Comparison of ENCODE assay signal across 8 cellular contexts in the genomic region with DNA sequence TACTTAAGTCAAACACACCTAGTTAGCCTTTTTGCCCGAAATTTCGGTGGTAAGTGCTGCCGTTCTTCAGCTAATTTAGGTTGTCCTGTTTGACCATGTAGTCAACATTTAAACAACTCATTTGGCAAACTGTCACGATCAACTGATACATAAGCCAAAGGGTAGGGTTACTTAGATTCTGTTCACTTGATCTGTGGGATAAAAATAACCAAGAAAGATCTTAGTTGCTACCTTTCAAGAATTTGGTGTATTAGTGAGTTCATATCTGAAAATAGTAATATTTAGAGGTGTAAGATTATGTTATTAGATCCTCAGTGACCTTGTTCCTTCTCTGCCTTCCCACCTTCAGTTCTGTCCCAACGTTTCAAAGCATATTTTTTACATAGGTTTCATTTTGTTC. TPM values are rescaled to one million over a fixed set of nuclear protein-coding genes. Genes with fewer than 3 reads are reported as not detected.
DNase-seq lines count a peak whose midpoint lies in the region; ATAC-seq and TF ChIP-seq lines count a peak whose summit lies in the region.
"Had no signal": no experiment of that assay in that cellular context is flagged by ENCODE, and none has a peak within 500 bp of the region (broad histone marks: within the 10 kb centered on the region; RNA-seq: fewer than 3 reads in every experiment).

No MANE protein-coding gene starts in this region.

- H2AFZ ChIP-seq in hepatocyte: no peak overlapping the region

- H3K4me3 ChIP-seq in HL-60 (replicated peaks; ENCODE audit: insufficient read depth, low read length) (peak overlapping the region; percentile 98), hepatocyte (peak overlapping the region; percentile 98), skeletal muscle tissue (ENCODE audit: low read length in 3 of 3) (peak overlapping the region; percentile 88 to 99 (median 89))

- 50% methylated on average over 5 of the region's 5 CpGs for WGBS in hepatocyte (ENCODE audit: low lambda C conversion rate, missing lambda C conversion rate)

- TF ChIP-seq CTCF in HL-60 (IDR thresholded peaks at IDR 0.05; ENCODE audit: insufficient read depth, low read length) (no peak), hepatocyte (IDR thresholded peaks at IDR 0.05; ENCODE audit: poor library complexity) (no peak)

- H3K27me3 Mint-ChIP-seq in activated CD8-positive, alpha-beta T cell treated with anti-CD3 and anti-CD28 coated beads, Interleukin-2, amount 10 ng/mL, durations not matched to agents 7 days and 5 days (ENCODE audit: low read depth): no peaks in the 10 kb centered on the region

- DNase-seq in HL-60 (ENCODE audit: low read depth in 1 of 2, low spot score in 1 of 2) (no peak), hepatocyte (ENCODE audit: low spot score) (no peak), mesenteric fat pad (ENCODE audit: low spot score) (no peak), hepatic stellate cell (ENCODE audit: low spot score) (no peak)
- no peak for DNase-seq in activated CD8-positive, alpha-beta T cell treated with anti-CD3 and anti-CD28 coated beads, Interleukin-2, amount 10 ng/mL, durations not matched to agents 7 days and 5 days
- DNase-seq: NCI-H187 treated with DMSO at 0.1 percent for 48 hours had no signal

- H3K9me2 ChIP-seq in hepatocyte (replicated peaks; ENCODE audit: insufficient read depth): no peaks in the 10 kb centered on the region

- H3K4me2 ChIP-seq in hepatocyte: peak overlapping the region; percentile 74

- peak overlapping the region; percentile 97 to 98 (median 97) for H3K9ac ChIP-seq in skeletal muscle tissue (ENCODE audit: low read depth in 1 of 3, low read length in 3 of 3)

- H3K36me3 ChIP-seq in hepatocyte (replicated peaks; ENCODE audit: insufficient read depth, low read depth): no peaks in the 10 kb centered on the region
- peaks cover 0 to 15% (median 6%) of the 10 kb centered on the region in 3 donors for H3K36me3 ChIP-seq in skeletal muscle tissue (ENCODE audit: control insufficient read depth in 3 of 3, insufficient read depth in 3 of 3, low read length in 3 of 3)

- H3K4me1 ChIP-seq in hepatocyte (ENCODE audit: insufficient read depth) (peaks cover 30% of the 10 kb centered on the region), skeletal muscle tissue (ENCODE audit: control insufficient read depth in 3 of 3, insufficient read depth in 3 of 3, low read length in 3 of 3) (peaks cover 27 to 55% (median 42%) of the 10 kb centered on the region in 3 donors)

- no peak overlapping the region for H3K27ac Mint-ChIP-seq in activated CD8-positive, alpha-beta T cell treated with anti-CD3 and anti-CD28 coated beads, Interleukin-2, amount 10 ng/mL, durations not matched to agents 7 days and 5 days

- no peaks in the 10 kb centered on the region for H3K9me3 Mint-ChIP-seq in activated CD8-positive, alpha-beta T cell treated with anti-CD3 and anti-CD28 coated beads, Interleukin-2, amount 10 ng/mL, durations not matched to agents 7 days and 5 days (ENCODE audit: insufficient read depth)

- no peak overlapping the region for H3K27ac ChIP-seq in HL-60 (replicated peaks)
- no peak overlapping the region for H3K27ac ChIP-seq in hepatocyte
- peak overlapping the region; percentile 99 for H3K27ac ChIP-seq in skeletal muscle tissue (ENCODE audit: low read depth, low read length)

- POLR2A ChIA-PET in activated CD8-positive, alpha-beta T cell treated with anti-CD3 and anti-CD28 coated beads, Interleukin-2, amount 10 ng/mL, durations not matched to agents 7 days and 5 days (lab: Charles Lee): interaction anchor here (0.7 to 1.0 kb wide), 2 partner anchors 32 to 124 kb away, joined by 3 to 4 read pairs; partner anchors contain the start of gene BTAF1

- peak overlapping the region; percentile 97 for H3K4me3 Mint-ChIP-seq in activated CD8-positive, alpha-beta T cell treated with anti-CD3 and anti-CD28 coated beads, Interleukin-2, amount 10 ng/mL, durations not matched to agents 7 days and 5 days

- H3K4me1 Mint-ChIP-seq in activated CD8-positive, alpha-beta T cell treated with anti-CD3 and anti-CD28 coated beads, Interleukin-2, amount 10 ng/mL, durations not matched to agents 7 days and 5 days (ENCODE audit: low read depth): peaks cover 54% of the 10 kb centered on the region

- ATAC-seq in activated CD8-positive, alpha-beta T cell treated with anti-CD3 and anti-CD28 coated beads, Interleukin-2, amount 10 ng/mL, durations not matched to agents 7 days and 5 days: no peak
- ATAC-seq in HG03196 (IDR thresholded peaks at IDR 0.05; ENCODE audit: unreplicated experiment): no peak

- peaks cover 53% of the 10 kb centered on the region for H4K20me1 ChIP-seq in hepatocyte (ENCODE audit: insufficient read depth, poor library complexity, severe bottlenecking)

- H3K27me3 ChIP-seq in HL-60 (ENCODE audit: insufficient read depth, poor library complexity, severe bottlenecking) (no peaks in the 10 kb centered on the region), hepatocyte (no peaks in the 10 kb centered on the region), skeletal muscle tissue (ENCODE audit: control insufficient read depth in 3 of 3, insufficient read depth in 3 of 3, low read length in 3 of 3) (no peaks in the 10 kb centered on the region)

- CTCF ChIA-PET in activated CD8-positive, alpha-beta T cell treated with anti-CD3 and anti-CD28 coated beads, Interleukin-2, amount 10 ng/mL, durations not matched to agents 7 days and 5 days (lab: Charles Lee): interaction anchor here (1.2 to 1.8 kb wide), 2 partner anchors 11 to 108 kb away, joined by 4 to 5 read pairs; no protein-coding TSS in a partner anchor

- peaks cover 44% of the 10 kb centered on the region for H3K36me3 Mint-ChIP-seq in activated CD8-positive, alpha-beta T cell treated with anti-CD3 and anti-CD28 coated beads, Interleukin-2, amount 10 ng/mL, durations not matched to agents 7 days and 5 days (ENCODE audit: low read depth)

- H3K79me2 ChIP-seq in hepatocyte: peaks cover 71% of the 10 kb centered on the region

- no peaks in the 10 kb centered on the region for H3K9me3 ChIP-seq in hepatocyte (ENCODE audit: low read depth)
- no peaks in the 10 kb centered on the region for H3K9me3 ChIP-seq in skeletal muscle tissue (ENCODE audit: control insufficient read depth in 3 of 3, low read length in 3 of 3)

RNA-seq across cellular contexts. Expression of gene TNKS2, which starts 2.0 kb away (rescaled TPM):
- 10 to 100 TPM; 27.5 to 28.4 TPM for total RNA-seq in activated CD8-positive, alpha-beta T cell treated with anti-CD3 and anti-CD28 coated beads, Interleukin-2, amount 10 ng/mL, durations not matched to agents 7 days and 5 days
- 33.8 and 40.4 TPM in 2 replicates for total RNA-seq in hepatocyte
- polyA plus RNA-seq in hepatocyte: 11.9 and 14.7 TPM in 2 replicates
- total RNA-seq in skeletal muscle tissue: 41.2 TPM
- 33.7 TPM for total RNA-seq in mesenteric fat pad
